ENCODE assay signal across 21 cellular contexts in genomic region chr18:43392168-43392567, GRCh38.
"Had no signal": no experiment of that assay in that cellular context is flagged by ENCODE, and none has a peak within 500 bp of the region (broad histone marks: within the 10 kb centered on the region; RNA-seq: fewer than 3 reads in every experiment).

No MANE protein-coding gene starts in this region.

- H3K27me3 Mint-ChIP-seq: IgD-negative memory B cell had no signal

- H3K27ac ChIP-seq: RWPE1 had no signal

- H3K9me3 ChIP-seq: MG63 had no signal

- DNase-seq: MG63, NCI-H1092, NCI-H1105 treated with DMSO at 0.1 percent for 48 hours, NCI-H1417 treated with DMSO at 0.1 percent for 48 hours, NCI-H146, NCI-H1694 treated with DMSO at 0.1 percent for 48 hours, NCI-H1930, NCI-H2081, NCI-H2107, NCI-H226, NCI-H446, NCI-H510A, NCI-H524 treated with DMSO at 0.1 percent for 48 hours, NCI-H69, NCI-H774, SHP77 had no signal

- H3K36me3 ChIP-seq: MG63 had no signal

- H3K9me3 Mint-ChIP-seq: IgD-negative memory B cell had no signal

- H3K4me3 ChIP-seq: K562, MG63 had no signal

- H3K27me3 ChIP-seq: MG63 had no signal

- ATAC-seq: K562, Panc1, SK-N-SH treated with all-trans-retinoic acid at 6 μM for 48 hours had no signal

- H3K27ac Mint-ChIP-seq: IgD-negative memory B cell had no signal

- H3K4me1 Mint-ChIP-seq: IgD-negative memory B cell had no signal

- H3K4me3 Mint-ChIP-seq: IgD-negative memory B cell had no signal
